Comparison of ENCODE assay signal across 10 cellular contexts in the genomic region with DNA sequence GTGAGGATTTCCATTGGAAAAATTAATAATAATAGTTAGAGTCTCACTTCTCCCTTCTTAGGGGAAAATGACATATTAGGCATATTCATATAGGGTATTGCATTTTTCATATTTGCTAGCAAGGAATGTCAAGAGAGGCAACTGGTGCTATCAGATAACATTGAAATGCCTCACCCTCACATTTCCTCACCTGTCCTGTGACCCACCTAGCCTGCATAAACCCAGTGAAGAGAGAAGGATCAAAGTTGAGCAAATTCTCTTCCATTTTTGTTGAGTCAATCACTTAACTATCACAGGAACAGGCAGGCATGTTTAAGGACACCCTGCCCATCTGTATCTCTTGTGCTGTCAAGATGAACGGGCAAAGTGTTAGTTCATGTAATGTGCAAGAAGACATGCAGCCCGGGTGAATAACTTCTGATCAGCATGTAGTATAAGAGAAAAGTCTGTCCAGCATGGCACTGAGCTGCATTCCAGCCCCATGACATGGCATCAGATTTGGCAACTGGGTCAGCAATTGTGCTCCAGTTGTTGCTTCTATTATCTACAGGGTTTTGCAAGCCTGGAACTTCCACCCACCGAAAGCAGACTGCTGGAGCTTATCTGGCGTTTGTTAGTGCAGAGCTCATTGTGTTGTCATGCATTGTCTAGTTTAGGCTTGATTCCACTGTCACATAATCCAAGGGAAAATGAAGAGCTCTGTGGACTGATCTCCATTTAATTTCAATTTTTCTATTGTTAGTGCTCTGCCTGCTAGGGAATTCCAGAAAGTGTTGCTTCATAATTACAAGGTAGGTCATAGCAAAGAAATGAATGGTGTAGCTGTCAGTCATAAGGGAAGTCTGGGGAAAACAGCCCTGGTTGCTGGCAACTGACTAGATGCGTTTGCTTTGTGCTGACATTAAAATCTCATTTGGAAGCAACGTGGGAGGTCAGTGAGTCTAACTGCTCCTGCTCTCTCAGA.
DNase-seq lines count a peak whose midpoint lies in the region; ATAC-seq, FAIRE-seq and TF ChIP-seq lines count a peak whose summit lies in the region.
"Had no signal": no experiment of that assay in that cellular context is flagged by ENCODE, and none has a peak within 500 bp of the region (broad histone marks: within the 10 kb centered on the region; RNA-seq: fewer than 3 reads in every experiment).

No MANE protein-coding gene starts in this region.

- TF ChIP-seq CTCF in K562 (IDR thresholded peaks at IDR 0.05 in 2 of 3, conservative IDR thresholded peaks at IDR 0.05 in 1 of 3; ENCODE audit: insufficient read depth in 2 of 3, low read depth in 1 of 3, low read length in 3 of 3) = no peak
- TF ChIP-seq CTCF in WERI-Rb-1 (IDR thresholded peaks at IDR 0.05; ENCODE audit: low read depth, low read length) = no peak

- in situ Hi-C loops in K562 (cut with MboI) = no loop called here

- no peaks in the 10 kb centered on the region for H3K9me1 ChIP-seq in K562 (ENCODE audit: control insufficient read depth, insufficient read depth, low read length)

- H3K9me3 ChIP-seq in K562 (replicated peaks; ENCODE audit: control insufficient read depth, insufficient read depth, low read depth, low read length) = no peaks in the 10 kb centered on the region
- H3K9me3 ChIP-seq in right cardiac atrium (ENCODE audit: control insufficient read depth, low read length) = no peaks in the 10 kb centered on the region
- no peaks in the 10 kb centered on the region for H3K9me3 ChIP-seq in WERI-Rb-1 (ENCODE audit: severe bottlenecking)
- H3K9me3 ChIP-seq: stomach had no signal

- no peak overlapping the region for H3K9ac ChIP-seq in K562 (ENCODE audit: insufficient read depth in 1 of 2, low read depth in 2 of 2, low read length in 2 of 2)

- H3K4me2 ChIP-seq in K562 (ENCODE audit: insufficient read depth, low read length) = no peak overlapping the region

- TF ChIP-seq POLR2A in K562 (conservative IDR thresholded peaks at IDR 0.05) = no peak

- POLR2A ChIA-PET in K562 (lab: Yijun Ruan, JAX) = interaction anchor here (0.6 to 1.7 kb wide), 6 partner anchors 12 to 1631 kb away, joined by 3 to 4 read pairs (median 3); no protein-coding TSS in a partner anchor

- H3K4me3 ChIP-seq in K562 (no peak overlapping the region), right cardiac atrium (ENCODE audit: low read length) (no peak overlapping the region), WERI-Rb-1 (ENCODE audit: low read depth, low read length) (no peak overlapping the region)
- H3K4me3 ChIP-seq: GM12878, stomach had no signal

- WGBS in K562 (ENCODE audit: insufficient coverage, low coverage, missing lambda C conversion rate) = under 1% methylated on average over 6 of the region's 6 CpGs
- 31% methylated on average over 6 of the region's 6 CpGs for WGBS in right cardiac atrium

- TF ChIP-seq EP300 in K562 (IDR thresholded peaks at IDR 0.05; ENCODE audit: low read length) = no peak

- H3K27ac ChIP-seq in K562 (ENCODE audit: extremely low read depth, low read depth, low read length) (no peak overlapping the region), right cardiac atrium (ENCODE audit: low read length) (no peak overlapping the region), WERI-Rb-1 (no peak overlapping the region)
- H3K27ac ChIP-seq: stomach had no signal

- no TSS peak for BruUV-seq in K562 (replicated peaks; lab: Mats Ljungman, UMichigan)

- FAIRE-seq in K562 (lab: Jason Lieb, UNC) (peak; percentile 48), HTR-8/SVneo (lab: Jason Lieb, UNC) (no peak)
- FAIRE-seq: GM12878 had no signal

- H3K36me3 ChIP-seq in K562 (ENCODE audit: control insufficient read depth, insufficient read depth, low read length) = no peaks in the 10 kb centered on the region
- H3K36me3 ChIP-seq in WERI-Rb-1 = no peaks in the 10 kb centered on the region
- H3K36me3 ChIP-seq: stomach had no signal

- intact Hi-C loops in K562 (cut with micrococcal nuclease) (no loop called here), right cardiac atrium (cut with DNase I) (no loop called here)

- no peak for TF ChIP-seq RAD21 in K562 (CRISPR knock-in tag; conservative IDR thresholded peaks at IDR 0.05 in 1 of 2, IDR thresholded peaks at IDR 0.05 in 1 of 2)

- H4K20me1 ChIP-seq in K562 (replicated peaks; ENCODE audit: control insufficient read depth, insufficient read depth, low read length) = no peaks in the 10 kb centered on the region

- no peaks in the 10 kb centered on the region for H3K79me2 ChIP-seq in K562 (ENCODE audit: control insufficient read depth, insufficient read depth, low read length)

- ATAC-seq in K562 (no peak; the same call in 1 of the 3 replicates), right cardiac atrium (peak; percentile 73 to 86), HG03039 (IDR thresholded peaks at IDR 0.05; ENCODE audit: unreplicated experiment) (no peak)
- ATAC-seq: GM12878 had no signal

- no peak overlapping the region for H2AFZ ChIP-seq in K562 (ENCODE audit: low read depth, low read length)

- H3K27me3 ChIP-seq in K562 (ENCODE audit: control insufficient read depth in 2 of 2, insufficient read depth in 2 of 2, low read length in 2 of 2) (peaks cover 5 to 17% of the 10 kb centered on the region in 2 experiments; a peak in 3 of 5 replicates), right cardiac atrium (ENCODE audit: control insufficient read depth, insufficient read depth) (no peaks in the 10 kb centered on the region), WERI-Rb-1 (ENCODE audit: insufficient read depth, low read depth, severe bottlenecking) (no peaks in the 10 kb centered on the region)
- H3K27me3 ChIP-seq: stomach had no signal

- CTCF ChIA-PET in K562 (lab: Yijun Ruan, JAX; ENCODE audit: low intra/inter-chr PET ratio) = interaction anchor here (0.6 kb wide), 1 partner anchor 237 kb away, joined by 3 read pairs; no protein-coding TSS in a partner anchor

- peaks cover 0 to 8% of the 10 kb centered on the region in 2 experiments; a peak in 1 of 5 replicates for H3K4me1 ChIP-seq in K562 (replicated peaks in 1 of 2; ENCODE audit: control insufficient read depth in 2 of 2, insufficient read depth in 2 of 2, low read length in 2 of 2)
- H3K4me1 ChIP-seq in right cardiac atrium (ENCODE audit: control insufficient read depth, insufficient read depth, low read length) = peaks cover 2% of the 10 kb centered on the region

- DNase-seq in HPDE6-E6E7 (ENCODE audit: extremely low spot score) = peak; percentile 74
- no peak for DNase-seq in K562 (ENCODE audit: extremely low read depth in 1 of 4, low spot score in 3 of 4)
- peak in 1 of 3 donors; percentile 35 for DNase-seq in right cardiac atrium
- peak; percentile 27 for DNase-seq in superior temporal gyrus (ENCODE audit: extremely low spot score)
- DNase-seq in WERI-Rb-1 = no peak
- DNase-seq in HTR-8/SVneo (ENCODE audit: insufficient read length, low spot score) = no peak
- DNase-seq: stomach, SW 1271 had no signal

TF ChIP-seq in K562, 482 proteins besides CTCF, POLR2A, EP300 and RAD21 (continues in another document):
- TF ChIP-seq, protein P1, sequence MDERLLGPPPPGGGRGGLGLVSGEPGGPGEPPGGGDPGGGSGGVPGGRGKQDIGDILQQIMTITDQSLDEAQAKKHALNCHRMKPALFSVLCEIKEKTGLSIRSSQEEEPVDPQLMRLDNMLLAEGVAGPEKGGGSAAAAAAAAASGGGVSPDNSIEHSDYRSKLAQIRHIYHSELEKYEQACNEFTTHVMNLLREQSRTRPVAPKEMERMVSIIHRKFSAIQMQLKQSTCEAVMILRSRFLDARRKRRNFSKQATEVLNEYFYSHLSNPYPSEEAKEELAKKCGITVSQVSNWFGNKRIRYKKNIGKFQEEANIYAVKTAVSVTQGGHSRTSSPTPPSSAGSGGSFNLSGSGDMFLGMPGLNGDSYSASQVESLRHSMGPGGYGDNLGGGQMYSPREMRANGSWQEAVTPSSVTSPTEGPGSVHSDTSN (CRISPR knock-in tag; IDR thresholded peaks at IDR 0.05; ENCODE audit: low read depth) = no peak
- TF ChIP-seq, protein P1 (tag; conservative IDR thresholded peaks at IDR 0.05; ENCODE audit: low read depth) = peak; percentile 2; the same call in 1 of the 2 replicates
- TF ChIP-seq, protein P2, sequence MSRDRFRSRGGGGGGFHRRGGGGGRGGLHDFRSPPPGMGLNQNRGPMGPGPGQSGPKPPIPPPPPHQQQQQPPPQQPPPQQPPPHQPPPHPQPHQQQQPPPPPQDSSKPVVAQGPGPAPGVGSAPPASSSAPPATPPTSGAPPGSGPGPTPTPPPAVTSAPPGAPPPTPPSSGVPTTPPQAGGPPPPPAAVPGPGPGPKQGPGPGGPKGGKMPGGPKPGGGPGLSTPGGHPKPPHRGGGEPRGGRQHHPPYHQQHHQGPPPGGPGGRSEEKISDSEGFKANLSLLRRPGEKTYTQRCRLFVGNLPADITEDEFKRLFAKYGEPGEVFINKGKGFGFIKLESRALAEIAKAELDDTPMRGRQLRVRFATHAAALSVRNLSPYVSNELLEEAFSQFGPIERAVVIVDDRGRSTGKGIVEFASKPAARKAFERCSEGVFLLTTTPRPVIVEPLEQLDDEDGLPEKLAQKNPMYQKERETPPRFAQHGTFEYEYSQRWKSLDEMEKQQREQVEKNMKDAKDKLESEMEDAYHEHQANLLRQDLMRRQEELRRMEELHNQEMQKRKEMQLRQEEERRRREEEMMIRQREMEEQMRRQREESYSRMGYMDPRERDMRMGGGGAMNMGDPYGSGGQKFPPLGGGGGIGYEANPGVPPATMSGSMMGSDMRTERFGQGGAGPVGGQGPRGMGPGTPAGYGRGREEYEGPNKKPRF (IDR thresholded peaks at IDR 0.05; ENCODE audit: low read depth, low read length) = no peak
- no peak for TF ChIP-seq RBFOX2 (IDR thresholded peaks at IDR 0.05; ENCODE audit: low read depth, low read length)
- peak; percentile 46; the same call in 1 of the 2 replicates for TF ChIP-seq CEBPB (tag; IDR thresholded peaks at IDR 0.05)
- TF ChIP-seq ESRRB (CRISPR knock-in tag; IDR thresholded peaks at IDR 0.05; ENCODE audit: borderline replicate concordance) = no peak
- TF ChIP-seq, protein P3, sequence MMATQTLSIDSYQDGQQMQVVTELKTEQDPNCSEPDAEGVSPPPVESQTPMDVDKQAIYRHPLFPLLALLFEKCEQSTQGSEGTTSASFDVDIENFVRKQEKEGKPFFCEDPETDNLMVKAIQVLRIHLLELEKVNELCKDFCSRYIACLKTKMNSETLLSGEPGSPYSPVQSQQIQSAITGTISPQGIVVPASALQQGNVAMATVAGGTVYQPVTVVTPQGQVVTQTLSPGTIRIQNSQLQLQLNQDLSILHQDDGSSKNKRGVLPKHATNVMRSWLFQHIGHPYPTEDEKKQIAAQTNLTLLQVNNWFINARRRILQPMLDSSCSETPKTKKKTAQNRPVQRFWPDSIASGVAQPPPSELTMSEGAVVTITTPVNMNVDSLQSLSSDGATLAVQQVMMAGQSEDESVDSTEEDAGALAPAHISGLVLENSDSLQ (IDR thresholded peaks at IDR 0.05) = peak; percentile 72

Comparison
In these comparisons a context has a peak if more than half of its experiments do, and no peak if none do; other contexts are left out.
1. DNase-seq: peak in HPDE6-E6E7 (single experiment) and superior temporal gyrus (single experiment); none in K562 (0 of 4), WERI-Rb-1 (single experiment) and HTR-8/SVneo (single experiment).
2. ATAC-seq: peak in right cardiac atrium (2 of 2); none in K562 (single experiment) and HG03039 (single experiment).